Comparison of ENCODE assay signal across 8 cellular contexts in genomic region chr3:8443829-8444791, GRCh38. TPM values are rescaled to one million over a fixed set of nuclear protein-coding genes. Genes with fewer than 3 reads are reported as not detected.
DNase-seq lines count a peak whose midpoint lies in the region; ATAC-seq lines count a peak whose summit lies in the region.

No MANE protein-coding gene starts in this region.

- no peak overlapping the region for H2AFZ ChIP-seq in neuron (ENCODE audit: low read depth, low read length)

- peak; percentile 39 for DNase-seq in DMS 273 treated with DMSO at 0.1 percent for 48 hours (lab: John Stamatoyannopoulos, UW)
- DNase-seq in HPDE6-E6E7 (ENCODE audit: extremely low spot score): peak; percentile 59
- peak; percentile 92 for DNase-seq in SW480 (ENCODE audit: low spot score)
- peak; percentile 95 for DNase-seq in fibroblast of the conjunctiva (ENCODE audit: low read depth)
- DNase-seq in activated T-cell treated with anti-CD3 and anti-CD28 coated beads, Interleukin-2, amount 50 U/mL, for 72 hours: no peak
- DNase-seq in activated T-helper 1 cell treated with anti-CD3 and anti-CD28 coated beads, Interleukin-12 subunit alpha, Interleukin-12 subunit beta, Interleukin-2, Interleukin-4 antibody, amounts not matched to agents 30 ng/mL and 10 ng/mL and 1 ng/mL, durations not matched to agents 14 hours and 24 hours and 36 hours (ENCODE audit: low spot score): no peak

- intact Hi-C loops in activated T-helper 1 cell treated with anti-CD3 and anti-CD28 coated beads, Interleukin-12 subunit alpha, Interleukin-12 subunit beta, Interleukin-2, Interleukin-4 antibody, amounts not matched to agents 30 ng/mL and 10 ng/mL and 1 ng/mL, durations not matched to agents 14 hours and 24 hours and 36 hours (cut with micrococcal nuclease): loop anchor here (5.0 kb wide), 2 partner anchors 163 to 178 kb away; no protein-coding TSS in a partner anchor

- no peak for ATAC-seq in GM18867 (IDR thresholded peaks at IDR 0.05; ENCODE audit: unreplicated experiment)
- ATAC-seq in activated T-cell treated with anti-CD3 and anti-CD28 coated beads, Interleukin-2, amount 50 U/mL, for 72 hours (replicated peaks in 1 of 2): no peak

- no peaks in the 10 kb centered on the region for H3K36me3 Mint-ChIP-seq in activated T-cell treated with anti-CD3 and anti-CD28 coated beads, Interleukin-2, amount 50 U/mL, for 72 hours (ENCODE audit: insufficient read depth in 2 of 2)
- H3K36me3 Mint-ChIP-seq in activated T-helper 1 cell treated with anti-CD3 and anti-CD28 coated beads, Interleukin-12 subunit alpha, Interleukin-12 subunit beta, Interleukin-2, Interleukin-4 antibody, amounts not matched to agents 30 ng/mL and 10 ng/mL and 1 ng/mL, durations not matched to agents 14 hours and 24 hours and 36 hours (ENCODE audit: low read depth): no peaks in the 10 kb centered on the region

- H3K4me1 Mint-ChIP-seq in activated T-cell treated with anti-CD3 and anti-CD28 coated beads, Interleukin-2, amount 50 U/mL, for 72 hours (ENCODE audit: low read depth): no peaks in the 10 kb centered on the region
- no peaks in the 10 kb centered on the region for H3K4me1 Mint-ChIP-seq in activated T-helper 1 cell treated with anti-CD3 and anti-CD28 coated beads, Interleukin-12 subunit alpha, Interleukin-12 subunit beta, Interleukin-2, Interleukin-4 antibody, amounts not matched to agents 30 ng/mL and 10 ng/mL and 1 ng/mL, durations not matched to agents 14 hours and 24 hours and 36 hours (ENCODE audit: low read depth)

- no peaks in the 10 kb centered on the region for H3K9me3 ChIP-seq in neuron (ENCODE audit: low read length)

- peaks cover 25% of the 10 kb centered on the region for H3K4me1 ChIP-seq in neuron (ENCODE audit: insufficient read depth, low read length)

- H3K9me3 Mint-ChIP-seq in activated T-cell treated with anti-CD3 and anti-CD28 coated beads, Interleukin-2, amount 50 U/mL, for 72 hours: no peaks in the 10 kb centered on the region
- no peaks in the 10 kb centered on the region for H3K9me3 Mint-ChIP-seq in activated T-helper 1 cell treated with anti-CD3 and anti-CD28 coated beads, Interleukin-12 subunit alpha, Interleukin-12 subunit beta, Interleukin-2, Interleukin-4 antibody, amounts not matched to agents 30 ng/mL and 10 ng/mL and 1 ng/mL, durations not matched to agents 14 hours and 24 hours and 36 hours

- no peaks in the 10 kb centered on the region for H3K36me3 ChIP-seq in neuron (ENCODE audit: insufficient read depth, low read length)

- no peaks in the 10 kb centered on the region for H3K27me3 ChIP-seq in neuron (ENCODE audit: insufficient read depth, low read length)

- H3K4me3 Mint-ChIP-seq in activated T-cell treated with anti-CD3 and anti-CD28 coated beads, Interleukin-2, amount 50 U/mL, for 72 hours: no peak overlapping the region
- H3K4me3 Mint-ChIP-seq in activated T-helper 1 cell treated with anti-CD3 and anti-CD28 coated beads, Interleukin-12 subunit alpha, Interleukin-12 subunit beta, Interleukin-2, Interleukin-4 antibody, amounts not matched to agents 30 ng/mL and 10 ng/mL and 1 ng/mL, durations not matched to agents 14 hours and 24 hours and 36 hours: no peak overlapping the region

- H3K4me3 ChIP-seq in neuron (ENCODE audit: low read length): peak overlapping the region; percentile 46

- H3K27me3 Mint-ChIP-seq in activated T-cell treated with anti-CD3 and anti-CD28 coated beads, Interleukin-2, amount 50 U/mL, for 72 hours (ENCODE audit: low read depth): peaks cover 14% of the 10 kb centered on the region
- peaks cover 1% of the 10 kb centered on the region for H3K27me3 Mint-ChIP-seq in activated T-helper 1 cell treated with anti-CD3 and anti-CD28 coated beads, Interleukin-12 subunit alpha, Interleukin-12 subunit beta, Interleukin-2, Interleukin-4 antibody, amounts not matched to agents 30 ng/mL and 10 ng/mL and 1 ng/mL, durations not matched to agents 14 hours and 24 hours and 36 hours (ENCODE audit: insufficient read depth)

- no peak overlapping the region for H3K27ac Mint-ChIP-seq in activated T-cell treated with anti-CD3 and anti-CD28 coated beads, Interleukin-2, amount 50 U/mL, for 72 hours
- no peak overlapping the region for H3K27ac Mint-ChIP-seq in activated T-helper 1 cell treated with anti-CD3 and anti-CD28 coated beads, Interleukin-12 subunit alpha, Interleukin-12 subunit beta, Interleukin-2, Interleukin-4 antibody, amounts not matched to agents 30 ng/mL and 10 ng/mL and 1 ng/mL, durations not matched to agents 14 hours and 24 hours and 36 hours

RNA-seq across cellular contexts. Expression of gene LMCD1, which starts 57.5 kb away (rescaled TPM):
- total RNA-seq in activated T-cell treated with anti-CD3 and anti-CD28 coated beads, Interleukin-2, amount 50 U/mL, for 72 hours: 1 to 10 TPM; 2.2 to 2.9 TPM
- total RNA-seq in activated T-helper 1 cell treated with anti-CD3 and anti-CD28 coated beads, Interleukin-12 subunit alpha, Interleukin-12 subunit beta, Interleukin-2, Interleukin-4 antibody, amounts not matched to agents 30 ng/mL and 10 ng/mL and 1 ng/mL, durations not matched to agents 14 hours and 24 hours and 36 hours: 0.52 and 0.83 TPM in 2 replicates

Comparison
In these comparisons a context has a peak if more than half of its experiments do, and no peak if none do; other contexts are left out.
1. DNase-seq: peak in DMS 273 treated with DMSO at 0.1 percent for 48 hours (single experiment), HPDE6-E6E7 (single experiment), SW480 (single experiment) and fibroblast of the conjunctiva (single experiment); none in activated T-cell treated with anti-CD3 and anti-CD28 coated beads, Interleukin-2, amount 50 U/mL, for 72 hours (0 of 2) and activated T-helper 1 cell treated with anti-CD3 and anti-CD28 coated beads, Interleukin-12 subunit alpha, Interleukin-12 subunit beta, Interleukin-2, Interleukin-4 antibody, amounts not matched to agents 30 ng/mL and 10 ng/mL and 1 ng/mL, durations not matched to agents 14 hours and 24 hours and 36 hours (single experiment).